ENCODE assay signal across 1 cellular context in the genomic region with DNA sequence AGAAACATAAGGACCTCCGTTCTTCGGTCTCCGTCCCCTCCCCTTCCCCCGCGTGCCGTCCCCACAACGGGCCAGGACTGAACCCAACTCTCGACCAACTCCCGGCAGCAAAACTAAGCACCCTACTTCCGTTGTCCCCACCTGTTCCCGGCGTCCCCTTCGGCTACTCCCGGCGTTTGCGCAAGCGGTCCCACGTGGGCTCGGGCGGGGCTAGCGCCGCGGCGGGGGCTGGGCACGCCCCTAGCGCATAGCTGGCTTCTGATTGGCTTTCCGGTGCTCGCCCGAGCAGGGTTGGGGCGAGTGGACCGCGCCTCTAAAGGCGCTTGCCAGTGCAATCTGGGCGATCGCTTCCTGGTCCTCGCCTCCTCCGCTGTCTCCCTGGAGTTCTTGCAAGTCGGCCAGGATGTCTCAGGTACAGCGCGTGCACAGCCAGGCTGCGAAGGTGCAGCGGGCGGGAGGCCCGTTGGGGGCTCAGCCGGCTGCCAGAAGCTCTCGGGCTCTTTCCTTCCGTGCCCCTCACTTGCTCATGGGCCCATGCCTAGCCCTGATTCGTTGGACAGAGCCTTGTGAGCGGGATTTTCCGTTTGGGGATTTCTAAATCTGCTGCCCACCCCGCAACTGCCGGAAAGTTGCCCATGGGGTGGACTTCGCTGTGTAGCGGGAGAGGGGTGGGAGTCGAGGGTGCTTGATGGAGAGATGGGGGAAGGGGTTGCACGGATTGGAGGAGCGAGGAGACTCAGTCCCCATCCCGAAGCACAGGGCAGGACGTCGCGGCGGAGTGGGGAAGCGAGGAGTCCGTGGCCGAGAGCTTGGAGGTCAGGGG.
TF ChIP-seq lines count a peak whose summit lies in the region.

Gene C2orf76, minus strand, starts transcription at position 186 of the 823 bp plus-strand sequence. CDS start 26,875 bp downstream, outside the sequence.
Gene DBI, plus strand, starts transcription at position 329 of the 823 bp plus-strand sequence. Its CDS starts 75 bp downstream, at position 404.

TF ChIP-seq in A549, 52 proteins besides CTCF, POLR2A, EP300 and RAD21 (continued from another document):
- TF ChIP-seq REST (IDR thresholded peaks at IDR 0.05) (no peak), MYC (IDR thresholded peaks at IDR 0.05; ENCODE audit: borderline replicate concordance, low read length) (peak; percentile 42; the same call in 1 of the 2 replicates), MAZ (IDR thresholded peaks at IDR 0.05; ENCODE audit: borderline replicate concordance, low read depth, low read length) (peak; percentile 72; the same call in 1 of the 2 replicates), CBX8 (IDR thresholded peaks at IDR 0.05) (no peak), ZNF302 (CRISPR knock-in tag; IDR thresholded peaks at IDR 0.05) (no peak), KDM5A (IDR thresholded peaks at IDR 0.05) (no peak), JUN (IDR thresholded peaks at IDR 0.05) (peak; percentile 84 to 85), ZC3H11A (IDR thresholded peaks at IDR 0.05) (no peak)
- TF ChIP-seq, protein P1, sequence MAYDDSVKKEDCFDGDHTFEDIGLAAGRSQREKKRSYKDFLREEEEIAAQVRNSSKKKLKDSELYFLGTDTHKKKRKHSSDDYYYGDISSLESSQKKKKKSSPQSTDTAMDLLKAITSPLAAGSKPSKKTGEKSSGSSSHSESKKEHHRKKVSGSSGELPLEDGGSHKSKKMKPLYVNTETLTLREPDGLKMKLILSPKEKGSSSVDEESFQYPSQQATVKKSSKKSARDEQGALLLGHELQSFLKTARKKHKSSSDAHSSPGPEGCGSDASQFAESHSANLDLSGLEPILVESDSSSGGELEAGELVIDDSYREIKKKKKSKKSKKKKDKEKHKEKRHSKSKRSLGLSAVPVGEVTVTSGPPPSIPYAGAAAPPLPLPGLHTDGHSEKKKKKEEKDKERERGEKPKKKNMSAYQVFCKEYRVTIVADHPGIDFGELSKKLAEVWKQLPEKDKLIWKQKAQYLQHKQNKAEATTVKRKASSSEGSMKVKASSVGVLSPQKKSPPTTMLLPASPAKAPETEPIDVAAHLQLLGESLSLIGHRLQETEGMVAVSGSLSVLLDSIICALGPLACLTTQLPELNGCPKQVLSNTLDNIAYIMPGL (CRISPR knock-in tag; IDR thresholded peaks at IDR 0.05; ENCODE audit: borderline replicate concordance) = no peak
